8 cellular contexts compared by ENCODE assay signal in genomic region chr7:47180268-47180826, GRCh38.
DNase-seq lines count a peak whose midpoint lies in the region; ATAC-seq and TF ChIP-seq lines count a peak whose summit lies in the region.

No MANE protein-coding gene starts in this region.

- peaks cover 17% of the 10 kb centered on the region; the same call in 1 of the 2 replicates for H3K9me3 ChIP-seq in SU-DHL-6 (ENCODE audit: insufficient read depth, low read length)

- H3K9me3 Mint-ChIP-seq in progenitor cell of endocrine pancreas (ENCODE audit: low read depth), result peaks cover 8% of the 10 kb centered on the region

- DNase-seq in DMS53 (lab: John Stamatoyannopoulos, UW) (peak; percentile 85), MV-4-11 (lab: John Stamatoyannopoulos, UW) (peak; percentile 56), germinal center (ENCODE audit: low spot score) (peak; percentile 50), progenitor cell of endocrine pancreas (ENCODE audit: low spot score, unreplicated experiment) (peak; percentile 53)
- DNase-seq in activated naive CD4-positive, alpha-beta T cell treated with Interleukin-2 at 50 U/mL for 16 hours, result no peak

- H3K36me3 Mint-ChIP-seq in progenitor cell of endocrine pancreas (ENCODE audit: insufficient read depth), result peaks cover 3% of the 10 kb centered on the region

- no peak overlapping the region for H3K27ac Mint-ChIP-seq in progenitor cell of endocrine pancreas

- no peak overlapping the region for H3K4me3 ChIP-seq in SU-DHL-6 (ENCODE audit: insufficient read depth, low read length, poor library complexity, severe bottlenecking)

- no peaks in the 10 kb centered on the region for H3F3A ChIP-seq in SU-DHL-6 (ENCODE audit: insufficient read depth)

- no peaks in the 10 kb centered on the region for H4K20me1 ChIP-seq in SU-DHL-6 (ENCODE audit: low read depth, low read length)

- peak; percentile 99 for TF ChIP-seq CTCF in SU-DHL-6 (IDR thresholded peaks at IDR 0.05; ENCODE audit: insufficient read depth, low read length, poor library complexity, severe bottlenecking)
- peak; percentile 92 for TF ChIP-seq CTCF in progenitor cell of endocrine pancreas (IDR thresholded peaks at IDR 0.05; ENCODE audit: unreplicated experiment)

- no peaks in the 10 kb centered on the region for H3K36me3 ChIP-seq in SU-DHL-6 (ENCODE audit: low read length)

- H3K4me2 ChIP-seq in SU-DHL-6 (ENCODE audit: low read depth, low read length, poor library complexity, severe bottlenecking), result peak overlapping the region; percentile 26

- H3K79me2 ChIP-seq in SU-DHL-6 (ENCODE audit: insufficient read depth, low read length), result no peaks in the 10 kb centered on the region

- H2AFZ ChIP-seq in SU-DHL-6 (ENCODE audit: low read depth, low read length, severe bottlenecking), result peak overlapping the region; percentile 62

- H3K9ac ChIP-seq in SU-DHL-6 (ENCODE audit: low read length), result no peak overlapping the region

- ATAC-seq in GM19468 (IDR thresholded peaks at IDR 0.05; ENCODE audit: extremely low read depth, unreplicated experiment), result peak; percentile 35
- no peak for ATAC-seq in HG03045 (IDR thresholded peaks at IDR 0.05; ENCODE audit: unreplicated experiment)

- no peaks in the 10 kb centered on the region for H3K9me2 ChIP-seq in SU-DHL-6 (replicated peaks; ENCODE audit: insufficient read depth, low read length)

- no peaks in the 10 kb centered on the region for H3K27me3 ChIP-seq in SU-DHL-6 (ENCODE audit: low read length)

- peak overlapping the region; percentile 55; the same call in 1 of the 2 replicates for H3K27ac ChIP-seq in SU-DHL-6 (ENCODE audit: low read depth, low read length)

- peaks cover 13% of the 10 kb centered on the region for H3K27me3 Mint-ChIP-seq in progenitor cell of endocrine pancreas

- peaks cover 8% of the 10 kb centered on the region for H3K4me1 Mint-ChIP-seq in progenitor cell of endocrine pancreas (ENCODE audit: low read depth)

- no peak overlapping the region for H3K4me3 Mint-ChIP-seq in progenitor cell of endocrine pancreas (ENCODE audit: low read depth)
